Comparison of ENCODE assay signal across 1 cellular context in the genomic region with DNA sequence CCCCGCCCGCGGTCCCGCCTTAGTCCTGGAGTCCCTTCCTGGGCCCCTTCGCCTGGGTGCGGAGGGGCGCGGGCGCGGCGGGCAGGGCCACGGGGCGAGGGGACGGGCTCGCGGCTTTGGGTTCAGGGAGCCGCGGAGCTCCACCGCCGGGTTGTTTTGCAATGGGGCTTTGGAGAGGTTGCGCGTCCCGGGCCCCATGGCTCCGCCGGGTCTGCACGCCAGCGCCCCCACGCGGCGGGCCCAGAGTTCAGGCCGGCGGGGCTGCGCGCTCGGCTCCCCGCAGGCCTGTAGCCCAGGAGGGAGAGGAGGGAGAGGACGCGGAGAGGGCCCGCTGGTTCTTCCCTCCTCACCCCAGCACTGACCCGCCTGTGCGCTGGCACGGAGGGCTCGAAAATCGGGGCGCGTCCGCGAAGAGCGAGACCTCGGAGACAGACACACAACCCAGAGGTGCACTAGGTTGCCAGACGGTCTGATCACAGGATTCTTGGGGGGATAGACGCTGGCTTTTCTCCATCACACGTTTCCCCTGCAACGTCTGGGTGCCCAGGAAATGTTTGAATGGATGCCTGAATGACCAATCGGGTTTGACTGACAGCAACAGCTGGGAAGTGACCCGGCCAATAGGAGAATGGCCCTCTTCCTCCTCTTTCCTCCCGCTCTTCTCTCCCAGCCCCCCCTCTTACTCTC.
TF ChIP-seq lines count a peak whose summit lies in the region.

No MANE protein-coding gene starts in this region.

TF ChIP-seq in HEK293, 187 proteins besides CTCF, POLR2A, EP300 and RAD21 (continued from another document and continues in another):
- TF ChIP-seq, protein P1, sequence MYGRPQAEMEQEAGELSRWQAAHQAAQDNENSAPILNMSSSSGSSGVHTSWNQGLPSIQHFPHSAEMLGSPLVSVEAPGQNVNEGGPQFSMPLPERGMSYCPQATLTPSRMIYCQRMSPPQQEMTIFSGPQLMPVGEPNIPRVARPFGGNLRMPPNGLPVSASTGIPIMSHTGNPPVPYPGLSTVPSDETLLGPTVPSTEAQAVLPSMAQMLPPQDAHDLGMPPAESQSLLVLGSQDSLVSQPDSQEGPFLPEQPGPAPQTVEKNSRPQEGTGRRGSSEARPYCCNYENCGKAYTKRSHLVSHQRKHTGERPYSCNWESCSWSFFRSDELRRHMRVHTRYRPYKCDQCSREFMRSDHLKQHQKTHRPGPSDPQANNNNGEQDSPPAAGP (tag by site-specific recombination; IDR thresholded peaks at IDR 0.05) = 0 out of 2 replicates have a peak, but pooled peaks have one; percentile 26
- TF ChIP-seq YY1 (tag by site-specific recombination; IDR thresholded peaks at IDR 0.05) = 0 out of 2 replicates have a peak, but pooled peaks have one; percentile 27
- TF ChIP-seq ZNF211 (tag by site-specific recombination; IDR thresholded peaks at IDR 0.05; ENCODE audit: low read depth) = no peak
- no peak for TF ChIP-seq ZNF791 (tag by site-specific recombination; IDR thresholded peaks at IDR 0.05)
- TF ChIP-seq PRDM2 (tag by site-specific recombination; IDR thresholded peaks at IDR 0.05; ENCODE audit: borderline replicate concordance) = no peak
- TF ChIP-seq GLIS1 (tag by site-specific recombination; IDR thresholded peaks at IDR 0.05) = peak; percentile 9; the same call in 1 of the 2 replicates
- no peak for TF ChIP-seq GLI2 (tag by site-specific recombination; IDR thresholded peaks at IDR 0.05; ENCODE audit: borderline replicate concordance, low read depth)
- TF ChIP-seq ZNF169 (tag by site-specific recombination; IDR thresholded peaks at IDR 0.05) = no peak
- TF ChIP-seq ZNF416 (tag by site-specific recombination; IDR thresholded peaks at IDR 0.05) = no peak
- TF ChIP-seq, protein P2, sequence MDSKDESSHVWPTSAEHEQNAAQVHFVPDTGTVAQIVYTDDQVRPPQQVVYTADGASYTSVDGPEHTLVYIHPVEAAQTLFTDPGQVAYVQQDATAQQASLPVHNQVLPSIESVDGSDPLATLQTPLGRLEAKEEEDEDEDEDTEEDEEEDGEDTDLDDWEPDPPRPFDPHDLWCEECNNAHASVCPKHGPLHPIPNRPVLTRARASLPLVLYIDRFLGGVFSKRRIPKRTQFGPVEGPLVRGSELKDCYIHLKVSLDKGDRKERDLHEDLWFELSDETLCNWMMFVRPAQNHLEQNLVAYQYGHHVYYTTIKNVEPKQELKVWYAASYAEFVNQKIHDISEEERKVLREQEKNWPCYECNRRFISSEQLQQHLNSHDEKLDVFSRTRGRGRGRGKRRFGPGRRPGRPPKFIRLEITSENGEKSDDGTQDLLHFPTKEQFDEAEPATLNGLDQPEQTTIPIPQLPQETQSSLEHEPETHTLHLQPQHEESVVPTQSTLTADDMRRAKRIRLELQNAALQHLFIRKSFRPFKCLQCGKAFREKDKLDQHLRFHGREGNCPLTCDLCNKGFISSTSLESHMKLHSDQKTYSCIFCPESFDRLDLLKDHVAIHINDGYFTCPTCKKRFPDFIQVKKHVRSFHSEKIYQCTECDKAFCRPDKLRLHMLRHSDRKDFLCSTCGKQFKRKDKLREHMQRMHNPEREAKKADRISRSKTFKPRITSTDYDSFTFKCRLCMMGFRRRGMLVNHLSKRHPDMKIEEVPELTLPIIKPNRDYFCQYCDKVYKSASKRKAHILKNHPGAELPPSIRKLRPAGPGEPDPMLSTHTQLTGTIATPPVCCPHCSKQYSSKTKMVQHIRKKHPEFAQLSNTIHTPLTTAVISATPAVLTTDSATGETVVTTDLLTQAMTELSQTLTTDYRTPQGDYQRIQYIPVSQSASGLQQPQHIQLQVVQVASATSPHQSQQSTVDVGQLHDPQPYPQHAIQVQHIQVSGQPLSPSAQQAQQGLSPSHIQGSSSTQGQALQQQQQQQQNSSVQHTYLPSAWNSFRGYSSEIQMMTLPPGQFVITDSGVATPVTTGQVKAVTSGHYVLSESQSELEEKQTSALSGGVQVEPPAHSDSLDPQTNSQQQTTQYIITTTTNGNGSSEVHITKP (tag by site-specific recombination; IDR thresholded peaks at IDR 0.05) = peak; percentile 87
- TF ChIP-seq ZNF621 (tag by site-specific recombination; IDR thresholded peaks at IDR 0.05) = no peak
- no peak for TF ChIP-seq ZNF544 (tag by site-specific recombination; IDR thresholded peaks at IDR 0.05)
- TF ChIP-seq ZNF37A (tag by site-specific recombination; IDR thresholded peaks at IDR 0.05) = no peak
- peak; percentile 30; the same call in 1 of the 2 replicates for TF ChIP-seq ZNF341 (tag by site-specific recombination; IDR thresholded peaks at IDR 0.05; ENCODE audit: low read depth)
- TF ChIP-seq ZNF830 (tag by site-specific recombination; IDR thresholded peaks at IDR 0.05; ENCODE audit: low read depth) = no peak
- TF ChIP-seq ZIC2 (tag by site-specific recombination; IDR thresholded peaks at IDR 0.05) = peak; percentile 39
- no peak for TF ChIP-seq ZNF404 (tag by site-specific recombination; IDR thresholded peaks at IDR 0.05)
- TF ChIP-seq ZBTB20 (tag by site-specific recombination; IDR thresholded peaks at IDR 0.05) = peak; percentile 38; the same call in 1 of the 2 replicates
- TF ChIP-seq ZNF76 (tag by site-specific recombination; IDR thresholded peaks at IDR 0.05; ENCODE audit: borderline replicate concordance, low read depth) = no peak
- TF ChIP-seq, protein P3, sequence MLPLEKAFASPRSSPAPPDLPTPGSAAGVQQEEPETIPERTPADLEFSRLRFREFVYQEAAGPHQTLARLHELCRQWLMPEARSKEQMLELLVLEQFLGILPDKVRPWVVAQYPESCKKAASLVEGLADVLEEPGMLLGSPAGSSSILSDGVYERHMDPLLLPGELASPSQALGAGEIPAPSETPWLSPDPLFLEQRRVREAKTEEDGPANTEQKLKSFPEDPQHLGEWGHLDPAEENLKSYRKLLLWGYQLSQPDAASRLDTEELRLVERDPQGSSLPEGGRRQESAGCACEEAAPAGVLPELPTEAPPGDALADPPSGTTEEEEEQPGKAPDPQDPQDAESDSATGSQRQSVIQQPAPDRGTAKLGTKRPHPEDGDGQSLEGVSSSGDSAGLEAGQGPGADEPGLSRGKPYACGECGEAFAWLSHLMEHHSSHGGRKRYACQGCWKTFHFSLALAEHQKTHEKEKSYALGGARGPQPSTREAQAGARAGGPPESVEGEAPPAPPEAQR (tag by site-specific recombination; IDR thresholded peaks at IDR 0.05) = no peak
- peak; percentile 34; the same call in 1 of the 2 replicates for TF ChIP-seq ZSCAN30 (tag by site-specific recombination; IDR thresholded peaks at IDR 0.05)
- no peak for TF ChIP-seq ZNF239 (tag by site-specific recombination; IDR thresholded peaks at IDR 0.05)
- no peak for TF ChIP-seq ZNF19 (tag by site-specific recombination; IDR thresholded peaks at IDR 0.05; ENCODE audit: low read depth)
- TF ChIP-seq, protein P4, sequence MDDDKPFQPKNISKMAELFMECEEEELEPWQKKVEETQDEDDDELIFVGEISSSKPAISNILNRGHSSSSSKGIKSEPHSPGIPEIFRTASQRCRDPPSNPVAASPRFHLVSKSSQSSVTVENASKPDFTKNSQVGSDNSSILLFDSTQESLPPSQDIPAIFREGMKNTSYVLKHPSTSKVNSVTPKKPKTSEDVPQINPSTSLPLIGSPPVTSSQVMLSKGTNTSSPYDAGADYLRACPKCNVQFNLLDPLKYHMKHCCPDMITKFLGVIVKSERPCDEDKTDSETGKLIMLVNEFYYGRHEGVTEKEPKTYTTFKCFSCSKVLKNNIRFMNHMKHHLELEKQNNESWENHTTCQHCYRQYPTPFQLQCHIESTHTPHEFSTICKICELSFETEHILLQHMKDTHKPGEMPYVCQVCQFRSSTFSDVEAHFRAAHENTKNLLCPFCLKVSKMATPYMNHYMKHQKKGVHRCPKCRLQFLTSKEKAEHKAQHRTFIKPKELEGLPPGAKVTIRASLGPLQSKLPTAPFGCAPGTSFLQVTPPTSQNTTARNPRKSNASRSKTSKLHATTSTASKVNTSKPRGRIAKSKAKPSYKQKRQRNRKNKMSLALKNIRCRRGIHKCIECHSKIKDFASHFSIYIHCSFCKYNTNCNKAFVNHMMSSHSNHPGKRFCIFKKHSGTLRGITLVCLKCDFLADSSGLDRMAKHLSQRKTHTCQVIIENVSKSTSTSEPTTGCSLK (tag by site-specific recombination; IDR thresholded peaks at IDR 0.05) = no peak
- no peak for TF ChIP-seq ATF2 (tag by site-specific recombination; IDR thresholded peaks at IDR 0.05; ENCODE audit: low read depth)
- TF ChIP-seq ZBTB48 (tag by site-specific recombination; IDR thresholded peaks at IDR 0.05) = no peak
- no peak for TF ChIP-seq ZNF48 (tag by site-specific recombination; IDR thresholded peaks at IDR 0.05)
- peak; percentile 45; the same call in 1 of the 2 replicates for TF ChIP-seq ZBTB8A (tag by site-specific recombination; IDR thresholded peaks at IDR 0.05)
- no peak for TF ChIP-seq ZNF133 (tag by site-specific recombination; IDR thresholded peaks at IDR 0.05)
- TF ChIP-seq, protein P5, sequence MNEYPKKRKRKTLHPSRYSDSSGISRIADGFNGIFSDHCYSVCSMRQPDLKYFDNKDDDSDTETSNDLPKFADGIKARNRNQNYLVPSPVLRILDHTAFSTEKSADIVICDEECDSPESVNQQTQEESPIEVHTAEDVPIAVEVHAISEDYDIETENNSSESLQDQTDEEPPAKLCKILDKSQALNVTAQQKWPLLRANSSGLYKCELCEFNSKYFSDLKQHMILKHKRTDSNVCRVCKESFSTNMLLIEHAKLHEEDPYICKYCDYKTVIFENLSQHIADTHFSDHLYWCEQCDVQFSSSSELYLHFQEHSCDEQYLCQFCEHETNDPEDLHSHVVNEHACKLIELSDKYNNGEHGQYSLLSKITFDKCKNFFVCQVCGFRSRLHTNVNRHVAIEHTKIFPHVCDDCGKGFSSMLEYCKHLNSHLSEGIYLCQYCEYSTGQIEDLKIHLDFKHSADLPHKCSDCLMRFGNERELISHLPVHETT (tag by site-specific recombination; IDR thresholded peaks at IDR 0.05) = no peak
- TF ChIP-seq ZNF426 (tag by site-specific recombination; IDR thresholded peaks at IDR 0.05) = no peak
- no peak for TF ChIP-seq ZNF266 (tag by site-specific recombination; IDR thresholded peaks at IDR 0.05; ENCODE audit: low read depth)
- no peak for TF ChIP-seq ZNF701 (tag by site-specific recombination; IDR thresholded peaks at IDR 0.05)
- TF ChIP-seq ZSCAN16 (tag by site-specific recombination; IDR thresholded peaks at IDR 0.05) = no peak
- TF ChIP-seq ZNF529 (tag by site-specific recombination; IDR thresholded peaks at IDR 0.05; ENCODE audit: insufficient replicate concordance) = no peak
- TF ChIP-seq ZNF704 (tag by site-specific recombination; IDR thresholded peaks at IDR 0.05) = no peak
